8 cellular contexts compared by ENCODE assay signal in genomic region chr5:1468247-1468612, GRCh38. TPM values are rescaled to one million over a fixed set of nuclear protein-coding genes. Genes with fewer than 3 reads are reported as not detected.
DNase-seq lines count a peak whose midpoint lies in the region; ATAC-seq and TF ChIP-seq lines count a peak whose summit lies in the region.

No MANE protein-coding gene starts in this region.

- peak; percentile 38 for DNase-seq in COLO668 (lab: John Stamatoyannopoulos, UW; ENCODE audit: unreplicated experiment)
- DNase-seq in HT-29 (ENCODE audit: low spot score) = peak; percentile 30
- no peak for DNase-seq in astrocyte of the cerebellum (ENCODE audit: low read depth)
- DNase-seq in kidney epithelial cell (ENCODE audit: low read depth) = no peak

- ATAC-seq in HG03565 (IDR thresholded peaks at IDR 0.05; ENCODE audit: unreplicated experiment) = no peak
- no peak for ATAC-seq in HG02642 (IDR thresholded peaks at IDR 0.05; ENCODE audit: poor library complexity, unreplicated experiment)
- ATAC-seq in HG02840 (IDR thresholded peaks at IDR 0.05; ENCODE audit: low FRiP score, unreplicated experiment) = no peak
- no peak for ATAC-seq in GM19395 (IDR thresholded peaks at IDR 0.05; ENCODE audit: unreplicated experiment)

- H3K4me3 ChIP-seq in astrocyte of the cerebellum (ENCODE audit: low read depth, low read length) = no peak overlapping the region
- H3K4me3 ChIP-seq in kidney epithelial cell (ENCODE audit: low read depth, low read length) = no peak overlapping the region

- H3K36me3 ChIP-seq in kidney epithelial cell (ENCODE audit: control insufficient read depth, insufficient read depth, low read length) = peaks cover 1% of the 10 kb centered on the region

- in situ Hi-C loops in astrocyte of the cerebellum (cut with HindIII; ENCODE audit: low sequenced_read_pairs) = no loop called here

- peak; percentile 43 for TF ChIP-seq CTCF in astrocyte of the cerebellum (IDR thresholded peaks at IDR 0.05; ENCODE audit: low read depth, low read length, missing control alignments)
- peak; percentile 58 for TF ChIP-seq CTCF in kidney epithelial cell (IDR thresholded peaks at IDR 0.05; ENCODE audit: insufficient read depth, low read length, poor library complexity, severe bottlenecking)

- H3K27me3 ChIP-seq in kidney epithelial cell (ENCODE audit: control insufficient read depth, insufficient read depth, low read length) = no peaks in the 10 kb centered on the region

RNA-seq across cellular contexts. Expression of gene SLC6A3, which starts 23.0 kb away (rescaled TPM):
- not detected in 2 replicates for total RNA-seq in HT-29 (2014; rRNA removed; shearing (Covaris generic))
- total RNA-seq in kidney epithelial cell = not detected in 2 replicates

RNA-seq across cellular contexts. Expression of gene LPCAT1, which starts 55.5 kb away (rescaled TPM):
- 48.9 and 49.1 TPM in 2 replicates for total RNA-seq in HT-29 (2014; rRNA removed; shearing (Covaris generic))
- 80.9 and 87.6 TPM in 2 replicates for total RNA-seq in kidney epithelial cell

Comparison
In these comparisons a context has a peak if more than half of its experiments do, and no peak if none do; other contexts are left out.
1. DNase-seq: peak in COLO668 (single experiment) and HT-29 (single experiment); none in astrocyte of the cerebellum (single experiment) and kidney epithelial cell (single experiment).